Comparison of ENCODE assay signal across 8 cellular contexts in genomic region chr4:3442959-3443749, GRCh38. TPM values are rescaled to one million over a fixed set of nuclear protein-coding genes. Genes with fewer than 3 reads are reported as not detected.
DNase-seq lines count a peak whose midpoint lies in the region; ATAC-seq and TF ChIP-seq lines count a peak whose summit lies in the region.

No MANE protein-coding gene starts in this region.

- ATAC-seq in GM19463 (IDR thresholded peaks at IDR 0.05; ENCODE audit: unreplicated experiment) (peak; percentile 53), upper lobe of right lung (peak; percentile 68), HG03469 (IDR thresholded peaks at IDR 0.05; ENCODE audit: unreplicated experiment) (no peak)

- intact Hi-C loops in upper lobe of right lung (cut with DNase I): loop anchor here (5.0 kb wide), 1 partner anchor 96 kb away; no protein-coding TSS in a partner anchor

- no peak overlapping the region for H2BK5ac ChIP-seq in neuronal stem cell (ENCODE audit: low read length)

- no peaks in the 10 kb centered on the region for H3K79me1 ChIP-seq in neuronal stem cell (ENCODE audit: low read depth, low read length)

- no peak overlapping the region for H3K4ac ChIP-seq in neuronal stem cell (ENCODE audit: low read length)

- peak; percentile 99 for TF ChIP-seq CTCF in upper lobe of right lung (IDR thresholded peaks at IDR 0.05)

- H4K8ac ChIP-seq in neuronal stem cell (ENCODE audit: low read depth, low read length): no peak overlapping the region

- peak overlapping the region; percentile 71 for H3K14ac ChIP-seq in neuronal stem cell (ENCODE audit: low read length)

- H3K4me1 ChIP-seq in neuronal stem cell (ENCODE audit: control insufficient read depth in 2 of 2, insufficient read depth in 1 of 2, low read depth in 1 of 2, low read length in 2 of 2): no peaks in the 10 kb centered on the region
- H3K4me1 ChIP-seq in upper lobe of right lung: peaks cover 6% of the 10 kb centered on the region

- peak overlapping the region; percentile 43 for H3K23ac ChIP-seq in neuronal stem cell (ENCODE audit: low read depth, low read length, poor library complexity)

- H2BK120ac ChIP-seq in neuronal stem cell (ENCODE audit: low read depth, low read length): peak overlapping the region; percentile 31

- H3K27ac ChIP-seq in neuronal stem cell (replicated peaks; ENCODE audit: low read length) (no peak overlapping the region), upper lobe of right lung (no peak overlapping the region)

- H3K4me3 ChIP-seq in neuronal stem cell (ENCODE audit: low read length in 2 of 2) (no peak overlapping the region), upper lobe of right lung (no peak overlapping the region)

- H3K27me3 ChIP-seq in neuronal stem cell (ENCODE audit: control insufficient read depth in 3 of 3, insufficient read depth in 3 of 3, low read depth in 1 of 3, low read length in 3 of 3) (no peaks in the 10 kb centered on the region), upper lobe of right lung (no peaks in the 10 kb centered on the region)

- H3K9me3 ChIP-seq in neuronal stem cell (replicated peaks in 1 of 2; ENCODE audit: control insufficient read depth in 2 of 2, insufficient read depth in 1 of 2, low read depth in 1 of 2, low read length in 2 of 2): peaks cover 0 to 2% of the 10 kb centered on the region in 2 donors
- H3K9me3 ChIP-seq in upper lobe of right lung: no peaks in the 10 kb centered on the region

- DNase-seq in CD1c-positive myeloid dendritic cell (ENCODE audit: extremely low spot score) (peak; percentile 69), NCI-H1694 treated with DMSO at 0.1 percent for 48 hours (lab: John Stamatoyannopoulos, UW) (peak; percentile 28), epidermal melanocyte (ENCODE audit: insufficient read length, low spot score) (peak; percentile 68), neuronal stem cell (ENCODE audit: low spot score) (peak; percentile 50), upper lobe of right lung (no peak)
- DNase-seq in activated CD8-positive, alpha-beta memory T cell treated with anti-CD3 and anti-CD28 coated beads for 48 hours (ENCODE audit: low read depth in 2 of 3, low spot score in 2 of 3): peak; percentile 41 to 66 (median 58)

- H2AK5ac ChIP-seq in neuronal stem cell (ENCODE audit: low read depth, low read length): peak overlapping the region; percentile 95

- H3K36me3 ChIP-seq in neuronal stem cell (replicated peaks in 1 of 2; ENCODE audit: control insufficient read depth in 2 of 2, insufficient read depth in 2 of 2, low read length in 2 of 2) (no peaks in the 10 kb centered on the region), upper lobe of right lung (no peaks in the 10 kb centered on the region)

- H3K18ac ChIP-seq in neuronal stem cell (ENCODE audit: low read length): peak overlapping the region; percentile 89

- H3K9ac ChIP-seq in neuronal stem cell (ENCODE audit: low read depth, low read length, poor library complexity): no peak overlapping the region

- no peak overlapping the region for H2AFZ ChIP-seq in neuronal stem cell (ENCODE audit: low read length)

- no peak overlapping the region for H3K4me2 ChIP-seq in neuronal stem cell (ENCODE audit: insufficient read depth, low read length, poor library complexity, severe bottlenecking)

- H2BK12ac ChIP-seq in neuronal stem cell (ENCODE audit: low read length): peak overlapping the region; percentile 84

- no peak overlapping the region for H4K91ac ChIP-seq in neuronal stem cell (ENCODE audit: low read depth, low read length, poor library complexity)

- no CpG with 5 or more reads among the region's 36 CpGs for WGBS in neuronal stem cell (ENCODE audit: extremely low coverage in 2 of 2, insufficient read length in 2 of 2, insufficient replicate concordance in 1 of 2), 2 donors

- peak overlapping the region; percentile 99 for H2BK15ac ChIP-seq in neuronal stem cell (ENCODE audit: low read length)

RNA-seq across cellular contexts. Expression of gene HGFAC, which starts 1.4 kb away (rescaled TPM):
- polyA plus RNA-seq in neuronal stem cell (2013, experiment 1 of 2): 0.59 TPM
- 0.61 TPM for polyA plus RNA-seq in neuronal stem cell (2013, experiment 2 of 2)
- total RNA-seq in upper lobe of right lung: 1.2 TPM

RNA-seq across cellular contexts. Expression of gene DOK7, which starts 20.0 kb away (rescaled TPM):
- 0.14 TPM for polyA plus RNA-seq in neuronal stem cell (2013, experiment 1 of 2)
- 0.11 TPM for polyA plus RNA-seq in neuronal stem cell (2013, experiment 2 of 2)
- total RNA-seq in upper lobe of right lung: 3.6 TPM
